In the genomic region with DNA sequence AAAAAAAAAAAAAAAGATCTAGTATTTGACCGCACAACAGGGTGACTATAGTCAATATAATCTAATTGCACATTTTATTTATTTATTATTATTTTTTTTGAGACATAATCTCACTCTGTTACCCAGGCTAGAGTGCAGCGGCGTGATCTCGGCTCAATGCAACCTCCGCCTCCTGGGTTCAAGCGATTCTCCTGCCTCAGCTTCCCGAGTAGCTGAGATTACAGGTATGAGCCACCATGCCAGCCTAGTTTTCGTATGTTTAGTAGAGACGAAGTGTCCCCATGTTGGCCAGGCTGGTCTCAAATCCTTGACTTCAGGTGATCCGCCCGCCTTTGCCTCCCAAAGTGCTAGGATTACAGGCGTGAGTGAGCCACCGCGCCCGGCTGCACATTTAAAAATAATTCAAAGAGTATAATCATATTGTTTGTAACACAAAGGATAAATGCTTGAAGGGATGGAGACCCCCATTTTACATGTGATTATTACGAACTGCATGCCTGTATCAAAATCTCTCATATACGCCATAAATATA, we compare ENCODE assay signal across 10 cellular contexts. TPM values are rescaled to one million over a fixed set of nuclear protein-coding genes. Genes with fewer than 3 reads are reported as not detected.
DNase-seq lines count a peak whose midpoint lies in the region; ATAC-seq, FAIRE-seq and TF ChIP-seq lines count a peak whose summit lies in the region.
"Had no signal": no experiment of that assay in that cellular context is flagged by ENCODE, and none has a peak within 500 bp of the region (broad histone marks: within the 10 kb centered on the region; RNA-seq: fewer than 3 reads in every experiment).

No MANE protein-coding gene starts in this region.

- peaks cover 22% of the 10 kb centered on the region for H3K4me1 Mint-ChIP-seq in activated CD8-positive, alpha-beta memory T cell treated with anti-CD3 and anti-CD28 coated beads, Interleukin-2, amount 10 ng/mL, durations not matched to agents 7 days and 5 days
- peaks cover 17% of the 10 kb centered on the region for H3K4me1 Mint-ChIP-seq in activated naive CD8-positive, alpha-beta T cell treated with anti-CD3 and anti-CD28 coated beads, Interleukin-2, amount 10 ng/mL, durations not matched to agents 7 days and 5 days

- CTCF ChIA-PET in activated CD8-positive, alpha-beta memory T cell treated with anti-CD3 and anti-CD28 coated beads, Interleukin-2, amount 10 ng/mL, durations not matched to agents 7 days and 5 days (lab: Charles Lee) = interaction anchor here (1.6 to 2.7 kb wide), 3 partner anchors 15 to 109 kb away, joined by 3 to 10 read pairs (median 8); a partner anchor contains a TSS

- no peak for TF ChIP-seq POLR2A in GM12891 (IDR thresholded peaks at IDR 0.05; ENCODE audit: low read depth, low read length)

- TF ChIP-seq RAD21 in liver (IDR thresholded peaks at IDR 0.05) = no peak

- intact Hi-C loops in tibial artery (cut with DNase I; ENCODE audit: low total_unique reads) = no loop called here
- intact Hi-C loops in left colon (cut with DNase I, micrococcal nuclease) = no loop called here

- FAIRE-seq in GM12891 (lab: Jason Lieb, UNC) = no peak

- H3K9me3 Mint-ChIP-seq in activated CD8-positive, alpha-beta memory T cell treated with anti-CD3 and anti-CD28 coated beads, Interleukin-2, amount 10 ng/mL, durations not matched to agents 7 days and 5 days (ENCODE audit: low read depth) = no peaks in the 10 kb centered on the region
- no peaks in the 10 kb centered on the region for H3K9me3 Mint-ChIP-seq in activated naive CD8-positive, alpha-beta T cell treated with anti-CD3 and anti-CD28 coated beads, Interleukin-2, amount 10 ng/mL, durations not matched to agents 7 days and 5 days

- H3K27me3 ChIP-seq in liver (ENCODE audit: control insufficient read depth in 4 of 4, insufficient read depth in 4 of 4, low read length in 3 of 4) = no peaks in the 10 kb centered on the region
- no peaks in the 10 kb centered on the region for H3K27me3 ChIP-seq in tibial artery

- ATAC-seq in activated CD8-positive, alpha-beta memory T cell treated with anti-CD3 and anti-CD28 coated beads, Interleukin-2, amount 10 ng/mL, durations not matched to agents 7 days and 5 days = no peak
- ATAC-seq in activated naive CD8-positive, alpha-beta T cell treated with anti-CD3 and anti-CD28 coated beads, Interleukin-2, amount 10 ng/mL, durations not matched to agents 7 days and 5 days (ENCODE audit: low read depth) = no peak
- no peak for ATAC-seq in left colon

- DNase-seq in activated CD8-positive, alpha-beta memory T cell treated with anti-CD3 and anti-CD28 coated beads, Interleukin-2, amount 10 ng/mL, durations not matched to agents 7 days and 5 days = no peak
- no peak for DNase-seq in activated CD8-positive, alpha-beta memory T cell treated with anti-CD3 and anti-CD28 coated beads, Interleukin-2, amount 50 U/mL, for 48 hours
- no peak for DNase-seq in activated naive CD8-positive, alpha-beta T cell treated with anti-CD3 and anti-CD28 coated beads, Interleukin-2, amount 10 ng/mL, durations not matched to agents 7 days and 5 days
- DNase-seq in tibial artery (no peak), left colon (no peak), NCI-H526 (lab: John Stamatoyannopoulos, UW) (no peak), GM12891 (ENCODE audit: insufficient read length, low spot score) (no peak)
- DNase-seq: foreskin melanocyte, NCI-H2081 treated with DMSO at 0.1 percent for 48 hours had no signal

- no peaks in the 10 kb centered on the region for H3K27me3 Mint-ChIP-seq in activated CD8-positive, alpha-beta memory T cell treated with anti-CD3 and anti-CD28 coated beads, Interleukin-2, amount 10 ng/mL, durations not matched to agents 7 days and 5 days
- H3K27me3 Mint-ChIP-seq in activated naive CD8-positive, alpha-beta T cell treated with anti-CD3 and anti-CD28 coated beads, Interleukin-2, amount 10 ng/mL, durations not matched to agents 7 days and 5 days = no peaks in the 10 kb centered on the region

- peaks cover 0 to 16% (median 10%) of the 10 kb centered on the region in 4 donors for H3K36me3 ChIP-seq in liver (ENCODE audit: control insufficient read depth in 4 of 4, insufficient read depth in 3 of 4, low read depth in 1 of 4, low read length in 3 of 4)
- peaks cover 9 to 30% (median 30%) of the 10 kb centered on the region in 3 donors for H3K36me3 ChIP-seq in tibial artery

- H3K27ac Mint-ChIP-seq in activated CD8-positive, alpha-beta memory T cell treated with anti-CD3 and anti-CD28 coated beads, Interleukin-2, amount 10 ng/mL, durations not matched to agents 7 days and 5 days = peak overlapping the region; percentile 70
- H3K27ac Mint-ChIP-seq in activated naive CD8-positive, alpha-beta T cell treated with anti-CD3 and anti-CD28 coated beads, Interleukin-2, amount 10 ng/mL, durations not matched to agents 7 days and 5 days = peak overlapping the region; percentile 54

- H3K4me3 ChIP-seq in liver (ENCODE audit: low read depth in 1 of 3, low read length in 3 of 3) (peak overlapping the region; percentile 79 to 92 (median 87)), tibial artery (peak overlapping the region; percentile 76 to 83)

- POLR2A ChIA-PET in activated naive CD8-positive, alpha-beta T cell treated with anti-CD3 and anti-CD28 coated beads, Interleukin-2, amount 10 ng/mL, durations not matched to agents 7 days and 5 days (lab: Charles Lee) = interaction anchor here (0.6 to 4.0 kb wide), 9 partner anchors 14 to 117 kb away, joined by 3 to 28 read pairs (median 12); a partner anchor contains a TSS

- H3K9ac ChIP-seq in liver (ENCODE audit: low read depth in 1 of 2, low read length in 2 of 2) = peak overlapping the region; percentile 0 to 75

- 39% methylated on average over 17 of the region's 17 CpGs for WGBS in liver

- H3K4me1 ChIP-seq in liver (ENCODE audit: control insufficient read depth in 4 of 4, insufficient read depth in 4 of 4, low read length in 3 of 4) = peaks cover 2 to 12% (median 9%) of the 10 kb centered on the region in 4 donors
- H3K4me1 ChIP-seq in tibial artery = peaks cover 0 to 18% (median 11%) of the 10 kb centered on the region in 4 donors

- TF ChIP-seq CTCF in liver (IDR thresholded peaks at IDR 0.05; ENCODE audit: low read depth, low read length, missing input control) (no peak), tibial artery (IDR thresholded peaks at IDR 0.05) (no peak)

- peaks cover 5% of the 10 kb centered on the region for H3K36me3 Mint-ChIP-seq in activated CD8-positive, alpha-beta memory T cell treated with anti-CD3 and anti-CD28 coated beads, Interleukin-2, amount 10 ng/mL, durations not matched to agents 7 days and 5 days
- peaks cover 5% of the 10 kb centered on the region for H3K36me3 Mint-ChIP-seq in activated naive CD8-positive, alpha-beta T cell treated with anti-CD3 and anti-CD28 coated beads, Interleukin-2, amount 10 ng/mL, durations not matched to agents 7 days and 5 days

- H3K27ac ChIP-seq in liver (ENCODE audit: low read depth in 1 of 2, low read length in 2 of 2) = no peak overlapping the region
- H3K27ac ChIP-seq in tibial artery = peak overlapping the region; percentile 76 to 81

- H3K9me3 ChIP-seq in liver (ENCODE audit: control insufficient read depth in 4 of 4, low read length in 3 of 4) (no peaks in the 10 kb centered on the region), tibial artery (no peaks in the 10 kb centered on the region)

- peak overlapping the region; percentile 85 for H3K4me3 Mint-ChIP-seq in activated CD8-positive, alpha-beta memory T cell treated with anti-CD3 and anti-CD28 coated beads, Interleukin-2, amount 10 ng/mL, durations not matched to agents 7 days and 5 days
- peak overlapping the region; percentile 83 for H3K4me3 Mint-ChIP-seq in activated naive CD8-positive, alpha-beta T cell treated with anti-CD3 and anti-CD28 coated beads, Interleukin-2, amount 10 ng/mL, durations not matched to agents 7 days and 5 days

RNA-seq across cellular contexts. Expression of a gene that starts 0.8 kb away (rescaled TPM):
- total RNA-seq in activated CD8-positive, alpha-beta memory T cell treated with anti-CD3 and anti-CD28 coated beads, Interleukin-2, amount 10 ng/mL, durations not matched to agents 7 days and 5 days = 10 to 100 TPM; 16.2 to 17.1 TPM
- 10 to 100 TPM; 20.4 to 20.5 TPM for total RNA-seq in activated naive CD8-positive, alpha-beta T cell treated with anti-CD3 and anti-CD28 coated beads, Interleukin-2, amount 10 ng/mL, durations not matched to agents 7 days and 5 days
- total RNA-seq in liver (10 to 100 TPM in 1 of 2 donors, 1 to 10 TPM in 1; 4.1 to 14.0 TPM), left colon (10 to 100 TPM; 13.5 to 21.2 TPM)
- 1 to 10 TPM; 4.0 to 5.3 TPM for polyA plus RNA-seq in liver
- polyA plus RNA-seq in GM12891 (2012; ENCODE audit: low read depth, missing spikeins) = 5.0 TPM

RNA-seq across cellular contexts. Expression of a gene that starts 1.1 kb away (rescaled TPM):
- total RNA-seq in activated CD8-positive, alpha-beta memory T cell treated with anti-CD3 and anti-CD28 coated beads, Interleukin-2, amount 10 ng/mL, durations not matched to agents 7 days and 5 days = under 1 TPM in 1 of 2 experiments, not detected in 1; 0.30 TPM
- total RNA-seq in activated naive CD8-positive, alpha-beta T cell treated with anti-CD3 and anti-CD28 coated beads, Interleukin-2, amount 10 ng/mL, durations not matched to agents 7 days and 5 days = under 1 TPM in 1 of 2 experiments, not detected in 1; 0.23 TPM
- total RNA-seq in liver = under 1 TPM; 0.42 to 0.70 TPM
- under 1 TPM; 0.33 to 0.75 TPM for polyA plus RNA-seq in liver
- under 1 TPM; 0.49 to 0.67 TPM for total RNA-seq in left colon
- 0.13 TPM for polyA plus RNA-seq in GM12891 (2012; ENCODE audit: low read depth, missing spikeins)

RNA-seq across cellular contexts. Expression of a gene that starts 33.7 kb away (rescaled TPM):
- 10 to 100 TPM; 10.4 to 12.2 TPM for total RNA-seq in activated CD8-positive, alpha-beta memory T cell treated with anti-CD3 and anti-CD28 coated beads, Interleukin-2, amount 10 ng/mL, durations not matched to agents 7 days and 5 days
- 10 to 100 TPM; 22.5 to 23.8 TPM for total RNA-seq in activated naive CD8-positive, alpha-beta T cell treated with anti-CD3 and anti-CD28 coated beads, Interleukin-2, amount 10 ng/mL, durations not matched to agents 7 days and 5 days
- total RNA-seq in liver (1 to 10 TPM; 5.9 to 7.4 TPM), left colon (10 to 100 TPM; 12.4 to 13.7 TPM)
- polyA plus RNA-seq in liver = 1 to 10 TPM; 3.0 to 4.0 TPM
- polyA plus RNA-seq in GM12891 (2012; ENCODE audit: low read depth, missing spikeins) = 2.9 TPM

RNA-seq across cellular contexts. Expression of a gene that starts 39.9 kb away (rescaled TPM):
- 10 to 100 TPM; 31.6 to 35.6 TPM for total RNA-seq in activated CD8-positive, alpha-beta memory T cell treated with anti-CD3 and anti-CD28 coated beads, Interleukin-2, amount 10 ng/mL, durations not matched to agents 7 days and 5 days
- total RNA-seq in activated naive CD8-positive, alpha-beta T cell treated with anti-CD3 and anti-CD28 coated beads, Interleukin-2, amount 10 ng/mL, durations not matched to agents 7 days and 5 days = 10 to 100 TPM; 40.7 to 42.7 TPM
- total RNA-seq in liver (10 to 100 TPM; 22.4 to 40.3 TPM), left colon (10 to 100 TPM; 43.0 to 43.8 TPM)
- 10 to 100 TPM; 32.3 to 43.4 TPM for polyA plus RNA-seq in liver
- 28.9 TPM for polyA plus RNA-seq in GM12891 (2012; ENCODE audit: low read depth, missing spikeins)

RNA-seq across cellular contexts. Expression of a gene that starts 54.9 kb away (rescaled TPM):
- total RNA-seq in activated CD8-positive, alpha-beta memory T cell treated with anti-CD3 and anti-CD28 coated beads, Interleukin-2, amount 10 ng/mL, durations not matched to agents 7 days and 5 days = not detected
- total RNA-seq in activated naive CD8-positive, alpha-beta T cell treated with anti-CD3 and anti-CD28 coated beads, Interleukin-2, amount 10 ng/mL, durations not matched to agents 7 days and 5 days = not detected
- total RNA-seq in liver (not detected), left colon (under 1 TPM in 1 of 2 donors, not detected in 1; 0.75 TPM)
- not detected for polyA plus RNA-seq in liver
- polyA plus RNA-seq in GM12891 (2012; ENCODE audit: low read depth, missing spikeins) = not detected

Comparison
In these comparisons a context has a peak if more than half of its experiments do, and no peak if none do; other contexts are left out.
1. H3K27ac ChIP-seq: peak in tibial artery (2 of 2); none in liver (0 of 2).